Comparison of ENCODE assay signal across 1 cellular context in genomic region chr19:17780781-17781180, GRCh38.
A peak's percentile ranks its signal among the peaks of the same experiment; 100 is the strongest.
TF ChIP-seq lines count a peak whose summit lies in the region.

No MANE protein-coding gene starts in this region.

TF ChIP-seq in K562, 482 proteins besides CTCF, POLR2A, EP300 and RAD21:
- TF ChIP-seq GTF2F1 (IDR thresholded peaks at IDR 0.05; ENCODE audit: low read depth, low read length) (no peak), ARID4B (CRISPR knock-in tag; IDR thresholded peaks at IDR 0.05) (no peak), KDM1A (IDR thresholded peaks at IDR 0.05) (0 out of 4 replicates have a peak, but pooled peaks of 1 of the 2 experiments have one; percentile 36), PATZ1 (CRISPR knock-in tag; IDR thresholded peaks at IDR 0.05; ENCODE audit: borderline replicate concordance) (no peak), RBM25 (IDR thresholded peaks at IDR 0.05; ENCODE audit: low read depth, low read length, severe bottlenecking) (peak; percentile 46), TEAD4 (IDR thresholded peaks at IDR 0.05; ENCODE audit: low read length) (no peak), TEAD4 (CRISPR knock-in tag; IDR thresholded peaks at IDR 0.05; ENCODE audit: borderline replicate concordance) (no peak), ZFP36 (IDR thresholded peaks at IDR 0.05; ENCODE audit: low read depth, low read length, partially characterized antibody) (peak; percentile 15), ZNF263 (CRISPR knock-in tag; IDR thresholded peaks at IDR 0.05; ENCODE audit: borderline replicate concordance) (0 out of 2 replicates have a peak, but pooled peaks have one; percentile 3), GATAD2B (IDR thresholded peaks at IDR 0.05; ENCODE audit: borderline replicate concordance) (no peak), CBX8 (IDR thresholded peaks at IDR 0.05; ENCODE audit: borderline replicate concordance, extremely low read depth, low read depth, low read length, poor library complexity, severe bottlenecking) (no peak), ZNF511 (CRISPR knock-in tag; IDR thresholded peaks at IDR 0.05) (no peak)
